Comparison of ENCODE assay signal across 1 cellular context in genomic region chr16:81403601-81404391, GRCh38.
TF ChIP-seq lines count a peak whose summit lies in the region.

No MANE protein-coding gene starts in this region.

TF ChIP-seq in GM23338, 12 proteins besides CTCF, POLR2A, EP300 and RAD21 (continued from another document):
- no peak for TF ChIP-seq ZNF462 (CRISPR knock-in tag; IDR thresholded peaks at IDR 0.05)
- no peak for TF ChIP-seq EZH2 (IDR thresholded peaks at IDR 0.05; ENCODE audit: low read depth, unreplicated experiment)
